In genomic region chr3:177529071-177529550, GRCh38 we compare ENCODE assay signal across 29 cellular contexts.
"Had no signal": no experiment of that assay in that cellular context is flagged by ENCODE, and none has a peak within 500 bp of the region (broad histone marks: within the 10 kb centered on the region; RNA-seq: fewer than 3 reads in every experiment).

No MANE protein-coding gene starts in this region.

- H3K27me3 ChIP-seq: esophagus muscularis mucosa, foreskin keratinocyte, heart right ventricle, left lung, neutrophil, pancreas, testis, uterus had no signal

- H3K9me3 ChIP-seq: esophagus muscularis mucosa, left lung, neutrophil, pancreas, psoas muscle, testis, uterus had no signal

- H3K4me3 Mint-ChIP-seq: activated naive CD4-positive, alpha-beta T cell treated with anti-CD3 and anti-CD28 coated beads, Interleukin-2, amount 10 ng/mL, durations not matched to agents 7 days and 5 days; central memory CD8-positive, alpha-beta T cell; dendritic cell treated with granulocyte-macrophage colony-stimulating factor and Interleukin-4, amounts not matched to agents 40 ng/mL and 50 ng/mL, for 4 days; endodermal cell; mesothelial cell of epicardium; naive B cell; nephron progenitor cell had no signal

- H3K27me3 Mint-ChIP-seq: activated naive CD4-positive, alpha-beta T cell treated with anti-CD3 and anti-CD28 coated beads, Interleukin-2, amount 10 ng/mL, durations not matched to agents 7 days and 5 days; central memory CD8-positive, alpha-beta T cell; dendritic cell treated with granulocyte-macrophage colony-stimulating factor and Interleukin-4, amounts not matched to agents 40 ng/mL and 50 ng/mL, for 4 days; naive B cell had no signal

- H3K27ac ChIP-seq: foreskin keratinocyte, left lung, neutrophil, pancreas, psoas muscle, testis, uterus, VCaP had no signal

- H3K4me1 ChIP-seq: uterus had no signal

- H3K36me3 ChIP-seq: esophagus muscularis mucosa, heart right ventricle, left lung, neutrophil, pancreas, uterus had no signal

- H3K9me3 Mint-ChIP-seq: dendritic cell treated with granulocyte-macrophage colony-stimulating factor and Interleukin-4, amounts not matched to agents 40 ng/mL and 50 ng/mL, for 4 days had no signal

- FAIRE-seq: bronchial epithelial cell, pancreas had no signal

- H3K4me1 Mint-ChIP-seq: endodermal cell had no signal

- H3K4me3 ChIP-seq: esophagus muscularis mucosa, heart right ventricle, left lung, lung, pancreas, psoas muscle, smooth muscle cell, testis, uterus had no signal

- DNase-seq: activated CD4-positive, alpha-beta T cell treated with anti-CD3 and anti-CD28 coated beads for 4 hours; activated CD4-positive, alpha-beta T cell treated with anti-CD3 and anti-CD28 coated beads, Interleukin-2, amount 50 U/mL, for 48 hours; activated CD8-positive, alpha-beta memory T cell treated with anti-CD3 and anti-CD28 coated beads for 24 hours; activated gamma-delta T cell; activated naive CD4-positive, alpha-beta T cell treated with anti-CD3 and anti-CD28 coated beads, Interleukin-2, amount 10 ng/mL, durations not matched to agents 7 days and 5 days; endodermal cell; heart right ventricle; left lung; naive B cell; nephron progenitor cell; pancreas; psoas muscle; stimulated activated CD4-positive, alpha-beta T cell treated with anti-CD3 and anti-CD28 coated beads, Interleukin-1b, Interleukin-23, amount 100 ng/mL, for 48 hours; stimulated activated CD4-positive, alpha-beta T cell treated with anti-CD3 and anti-CD28 coated beads, Interleukin-4, amount 100 ng/mL, for 4 hours; stimulated activated CD8-positive, alpha-beta memory T cell treated with anti-CD3 and anti-CD28 coated beads, Interleukin-4, amount 100 ng/mL, for 48 hours; stimulated activated naive CD4-positive, alpha-beta T cell; testis; trophoblast cell; uterus had no signal

- H3K27ac Mint-ChIP-seq: activated naive CD4-positive, alpha-beta T cell treated with anti-CD3 and anti-CD28 coated beads, Interleukin-2, amount 10 ng/mL, durations not matched to agents 7 days and 5 days; dendritic cell treated with granulocyte-macrophage colony-stimulating factor and Interleukin-4, amounts not matched to agents 40 ng/mL and 50 ng/mL, for 4 days; endodermal cell; mesothelial cell of epicardium; nephron progenitor cell had no signal

- ATAC-seq: left lung had no signal

- H3K36me3 Mint-ChIP-seq: naive B cell had no signal
